Comparison of ENCODE assay signal across 8 cellular contexts in the genomic region with DNA sequence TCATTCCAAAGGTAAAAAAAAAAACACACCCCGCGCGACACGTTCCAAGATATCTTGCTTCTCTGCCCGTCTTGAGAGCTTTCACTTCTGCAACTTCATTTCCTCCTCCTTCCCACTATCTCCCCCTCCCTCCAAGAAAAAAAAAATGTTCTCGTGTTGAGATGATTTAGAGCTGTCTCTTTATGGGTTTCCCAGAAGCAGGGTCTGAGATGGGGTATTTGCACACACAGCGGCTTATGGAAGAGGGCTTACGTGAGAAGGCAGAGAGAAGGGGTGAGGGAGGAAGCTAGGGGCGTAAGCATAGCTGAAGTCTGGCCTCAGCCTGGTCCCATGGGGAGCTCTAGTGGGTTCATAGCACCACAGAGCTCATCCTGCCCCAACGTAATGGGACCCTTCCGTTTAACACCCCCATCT. TPM values are rescaled to one million over a fixed set of nuclear protein-coding genes. Genes with fewer than 3 reads are reported as not detected.
DNase-seq lines count a peak whose midpoint lies in the region; ATAC-seq and TF ChIP-seq lines count a peak whose summit lies in the region.

No MANE protein-coding gene starts in this region.

- TF ChIP-seq CTCF in OCI-LY7 (conservative IDR thresholded peaks at IDR 0.05; ENCODE audit: low read length) (no peak), coronary artery (IDR thresholded peaks at IDR 0.05) (no peak)

- H3K4me1 Mint-ChIP-seq in activated naive CD4-positive, alpha-beta T cell treated with anti-CD3 and anti-CD28 coated beads for 36 hours (ENCODE audit: low read depth): peaks cover 19% of the 10 kb centered on the region
- peaks cover 32% of the 10 kb centered on the region in 2 donors for H3K4me1 Mint-ChIP-seq in effector memory CD8-positive, alpha-beta T cell (ENCODE audit: low read depth in 2 of 2)
- H3K4me1 Mint-ChIP-seq in stimulated activated naive CD8-positive, alpha-beta T cell treated with anti-CD3 and anti-CD28 coated beads, Interleukin-15, amount 100 ng/mL, for 72 hours: peaks cover 23% of the 10 kb centered on the region

- peaks cover 18% of the 10 kb centered on the region for H3K36me3 Mint-ChIP-seq in activated naive CD4-positive, alpha-beta T cell treated with anti-CD3 and anti-CD28 coated beads for 36 hours (ENCODE audit: low read depth)
- H3K36me3 Mint-ChIP-seq in effector memory CD8-positive, alpha-beta T cell (ENCODE audit: insufficient read depth): peaks cover 69% of the 10 kb centered on the region

- no peaks in the 10 kb centered on the region for H3K27me3 Mint-ChIP-seq in activated naive CD4-positive, alpha-beta T cell treated with anti-CD3 and anti-CD28 coated beads for 36 hours (ENCODE audit: low read depth)
- no peaks in the 10 kb centered on the region for H3K27me3 Mint-ChIP-seq in effector memory CD8-positive, alpha-beta T cell
- H3K27me3 Mint-ChIP-seq in stimulated activated naive CD8-positive, alpha-beta T cell treated with anti-CD3 and anti-CD28 coated beads, Interleukin-15, amount 100 ng/mL, for 72 hours: no peaks in the 10 kb centered on the region

- intact Hi-C loops in activated naive CD4-positive, alpha-beta T cell treated with anti-CD3 and anti-CD28 coated beads for 36 hours (cut with micrococcal nuclease): loop anchor here (1.0 to 5.0 kb wide), 4 partner anchors 53 to 109 kb away; partner anchors contain the start of genes HAUS8 and MYO9B
- intact Hi-C loops in OCI-LY7 (cut with micrococcal nuclease; ENCODE audit: unreplicated experiment): no loop called here

- ATAC-seq in effector memory CD8-positive, alpha-beta T cell (replicated peaks): peak; percentile 41
- ATAC-seq in stimulated activated naive CD8-positive, alpha-beta T cell treated with anti-CD3 and anti-CD28 coated beads, Interleukin-15, amount 100 ng/mL, for 72 hours: peak; percentile 72
- no peak for ATAC-seq in HG02884 (IDR thresholded peaks at IDR 0.05; ENCODE audit: unreplicated experiment)

- no peaks in the 10 kb centered on the region for H4K20me1 ChIP-seq in OCI-LY7 (ENCODE audit: insufficient read depth, low read length)

- H3K9me3 ChIP-seq in OCI-LY7 (ENCODE audit: low read length): no peaks in the 10 kb centered on the region

- peak overlapping the region; percentile 66 for H3K4me3 Mint-ChIP-seq in activated naive CD4-positive, alpha-beta T cell treated with anti-CD3 and anti-CD28 coated beads for 36 hours
- H3K4me3 Mint-ChIP-seq in effector memory CD8-positive, alpha-beta T cell: peak overlapping the region; percentile 81 to 89
- H3K4me3 Mint-ChIP-seq in stimulated activated naive CD8-positive, alpha-beta T cell treated with anti-CD3 and anti-CD28 coated beads, Interleukin-15, amount 100 ng/mL, for 72 hours: peak overlapping the region; percentile 87 to 90

- BruUV-seq in OCI-LY7 (replicated peaks; lab: Mats Ljungman, UMichigan): TSS peak; percentile 59

- CTCF ChIA-PET in activated naive CD4-positive, alpha-beta T cell treated with anti-CD3 and anti-CD28 coated beads for 36 hours (lab: Charles Lee): interaction anchor here (0.5 to 1.7 kb wide), 8 partner anchors 31 to 358 kb away, joined by 3 to 5 read pairs (median 3); partner anchors contain the start of gene USE1
- CTCF ChIA-PET in OCI-LY7 (lab: Charles Lee; ENCODE audit: unreplicated experiment): interaction anchor here (0.6 kb wide), 1 partner anchor 1094 kb away, joined by 4 read pairs; no protein-coding TSS in a partner anchor

- no peaks in the 10 kb centered on the region for H3K9me2 ChIP-seq in OCI-LY7 (ENCODE audit: insufficient read depth, low read length)

- no peaks in the 10 kb centered on the region for H3K9me3 Mint-ChIP-seq in activated naive CD4-positive, alpha-beta T cell treated with anti-CD3 and anti-CD28 coated beads for 36 hours
- H3K9me3 Mint-ChIP-seq in effector memory CD8-positive, alpha-beta T cell: no peaks in the 10 kb centered on the region
- H3K9me3 Mint-ChIP-seq in stimulated activated naive CD8-positive, alpha-beta T cell treated with anti-CD3 and anti-CD28 coated beads, Interleukin-15, amount 100 ng/mL, for 72 hours: no peaks in the 10 kb centered on the region

- H2AFZ ChIP-seq in OCI-LY7 (ENCODE audit: low read length): peak overlapping the region; percentile 38; the same call in 1 of the 2 replicates

- H3K36me3 ChIP-seq in OCI-LY7 (ENCODE audit: insufficient read depth, low read length): peaks cover 45% of the 10 kb centered on the region

- peak overlapping the region; percentile 69 for H3K4me2 ChIP-seq in OCI-LY7 (ENCODE audit: low read length)

- H3K27ac ChIP-seq in OCI-LY7 (ENCODE audit: low read depth, low read length, poor library complexity, severe bottlenecking) (peak overlapping the region; percentile 79), coronary artery (no peak overlapping the region)

- no peaks in the 10 kb centered on the region for H3K79me2 ChIP-seq in OCI-LY7 (ENCODE audit: insufficient read depth, low read depth, low read length)

- peak overlapping the region; percentile 84 for H3K27ac Mint-ChIP-seq in activated naive CD4-positive, alpha-beta T cell treated with anti-CD3 and anti-CD28 coated beads for 36 hours
- peak overlapping the region; percentile 92 to 93 for H3K27ac Mint-ChIP-seq in effector memory CD8-positive, alpha-beta T cell
- H3K27ac Mint-ChIP-seq in stimulated activated naive CD8-positive, alpha-beta T cell treated with anti-CD3 and anti-CD28 coated beads, Interleukin-15, amount 100 ng/mL, for 72 hours: peak overlapping the region; percentile 95

- H3K4me3 ChIP-seq in OCI-LY7 (ENCODE audit: low read depth, low read length, poor library complexity, severe bottlenecking): peak overlapping the region; percentile 39
- no peak overlapping the region for H3K4me3 ChIP-seq in coronary artery

- POLR2A ChIA-PET in OCI-LY7 (lab: Charles Lee): interaction anchor here (0.6 to 1.3 kb wide), 4 partner anchors 12 to 111 kb away, joined by 3 to 7 read pairs (median 4); partner anchors contain the start of gene ANKLE1

- peak; percentile 38 for DNase-seq in activated naive CD4-positive, alpha-beta T cell treated with anti-CD3 and anti-CD28 coated beads for 36 hours
- DNase-seq in activated naive CD4-positive, alpha-beta T cell (lab: John Stamatoyannopoulos, UW): no peak
- peak; percentile 62 for DNase-seq in OCI-LY7 (ENCODE audit: low spot score)
- peak in 1 of 3 experiments; percentile 21 for DNase-seq in effector memory CD8-positive, alpha-beta T cell
- peak; percentile 21 to 42 for DNase-seq in stimulated activated naive CD8-positive, alpha-beta T cell treated with anti-CD3 and anti-CD28 coated beads, Interleukin-15, amount 100 ng/mL, for 72 hours
- no peak for DNase-seq in coronary artery (ENCODE audit: low spot score)
- DNase-seq in NCI-H82 treated with DMSO at 0.1 percent for 48 hours (lab: John Stamatoyannopoulos, UW; ENCODE audit: unreplicated experiment): no peak

- peaks cover 26% of the 10 kb centered on the region for H3K4me1 ChIP-seq in OCI-LY7 (ENCODE audit: insufficient read depth, low read length, poor library complexity, severe bottlenecking)

RNA-seq across cellular contexts. Expression of gene USE1, which starts 31.3 kb away (rescaled TPM):
- 10 to 100 TPM; 24.7 to 25.3 TPM for total RNA-seq in activated naive CD4-positive, alpha-beta T cell treated with anti-CD3 and anti-CD28 coated beads for 36 hours
- total RNA-seq in OCI-LY7 (2014; rRNA removed; shearing (Covaris generic)): 31.2 TPM in 2 replicates
- total RNA-seq in OCI-LY7 (2022): 25.4 and 28.6 TPM in 2 replicates

RNA-seq across cellular contexts. Expression of gene OCEL1, which starts 42.2 kb away (rescaled TPM):
- total RNA-seq in activated naive CD4-positive, alpha-beta T cell treated with anti-CD3 and anti-CD28 coated beads for 36 hours: 1 to 10 TPM; 8.7 to 9.3 TPM
- 5.9 and 10.2 TPM in 2 replicates for total RNA-seq in OCI-LY7 (2014; rRNA removed; shearing (Covaris generic))
- 29.5 and 38.8 TPM in 2 replicates for total RNA-seq in OCI-LY7 (2022)

Comparison
In these comparisons a context has a peak if more than half of its experiments do, and no peak if none do; other contexts are left out.
1. DNase-seq: peak in activated naive CD4-positive, alpha-beta T cell treated with anti-CD3 and anti-CD28 coated beads for 36 hours (single experiment), OCI-LY7 (single experiment) and stimulated activated naive CD8-positive, alpha-beta T cell treated with anti-CD3 and anti-CD28 coated beads, Interleukin-15, amount 100 ng/mL, for 72 hours (2 of 2); none in activated naive CD4-positive, alpha-beta T cell (0 of 4), coronary artery (single experiment) and NCI-H82 treated with DMSO at 0.1 percent for 48 hours (single experiment).
2. Peak in every context shown above with its lines, with median percentiles within 50 percentile points of each other: H3K27ac Mint-ChIP-seq and H3K4me3 Mint-ChIP-seq.